ENCODE assay signal across 17 cellular contexts in genomic region chr12:131279281-131279921, GRCh38.
"Had no signal": no experiment of that assay in that cellular context is flagged by ENCODE, and none has a peak within 500 bp of the region (broad histone marks: within the 10 kb centered on the region; RNA-seq: fewer than 3 reads in every experiment).

No MANE protein-coding gene starts in this region.

- DNase-seq: activated CD4-positive, alpha-beta T cell treated with anti-CD3 and anti-CD28 coated beads, Interleukin-2, amount 50 U/mL, for 48 hours; activated gamma-delta T cell; activated naive CD8-positive, alpha-beta T cell treated with anti-CD3 and anti-CD28 coated beads for 36 hours; activated T-cell treated with anti-CD3 and anti-CD28 coated beads, Interleukin-2, amount 50 U/mL, for 24 hours; amygdala; brain microvascular endothelial cell; cerebellar nuclear complex; dermis blood vessel endothelial cell; foreskin melanocyte; natural killer cell; occipital lobe; SK-N-SH; T1000; transverse colon had no signal

- H3K9ac ChIP-seq: SK-N-SH had no signal

- H3K4me2 ChIP-seq: SK-N-SH had no signal

- H3K36me3 Mint-ChIP-seq: activated naive CD8-positive, alpha-beta T cell treated with anti-CD3 and anti-CD28 coated beads for 36 hours; natural killer cell; stimulated activated effector memory CD8-positive, alpha-beta T cell treated with anti-CD3 and anti-CD28 coated beads, Interleukin-12 subunit alpha, Interleukin-12 subunit beta, amount 100 ng/mL, for 72 hours had no signal

- H3K4me3 Mint-ChIP-seq: activated naive CD8-positive, alpha-beta T cell treated with anti-CD3 and anti-CD28 coated beads for 36 hours; activated T-cell treated with anti-CD3 and anti-CD28 coated beads, Interleukin-2, amount 50 U/mL, for 24 hours; natural killer cell; stimulated activated effector memory CD8-positive, alpha-beta T cell treated with anti-CD3 and anti-CD28 coated beads, Interleukin-12 subunit alpha, Interleukin-12 subunit beta, amount 100 ng/mL, for 72 hours had no signal

- H3K9me3 Mint-ChIP-seq: activated naive CD8-positive, alpha-beta T cell treated with anti-CD3 and anti-CD28 coated beads for 36 hours; activated T-cell treated with anti-CD3 and anti-CD28 coated beads, Interleukin-2, amount 50 U/mL, for 24 hours; natural killer cell; stimulated activated effector memory CD8-positive, alpha-beta T cell treated with anti-CD3 and anti-CD28 coated beads, Interleukin-12 subunit alpha, Interleukin-12 subunit beta, amount 100 ng/mL, for 72 hours had no signal

- H3K36me3 ChIP-seq: brain microvascular endothelial cell, transverse colon had no signal

- H3K27ac Mint-ChIP-seq: activated naive CD8-positive, alpha-beta T cell treated with anti-CD3 and anti-CD28 coated beads for 36 hours; activated T-cell treated with anti-CD3 and anti-CD28 coated beads, Interleukin-2, amount 50 U/mL, for 24 hours; natural killer cell; stimulated activated effector memory CD8-positive, alpha-beta T cell treated with anti-CD3 and anti-CD28 coated beads, Interleukin-12 subunit alpha, Interleukin-12 subunit beta, amount 100 ng/mL, for 72 hours had no signal

- H3K4me3 ChIP-seq: psoas muscle, transverse colon had no signal

- H3K27me3 Mint-ChIP-seq: activated naive CD8-positive, alpha-beta T cell treated with anti-CD3 and anti-CD28 coated beads for 36 hours; activated T-cell treated with anti-CD3 and anti-CD28 coated beads, Interleukin-2, amount 50 U/mL, for 24 hours had no signal

- H3K4me1 Mint-ChIP-seq: activated naive CD8-positive, alpha-beta T cell treated with anti-CD3 and anti-CD28 coated beads for 36 hours; natural killer cell; stimulated activated effector memory CD8-positive, alpha-beta T cell treated with anti-CD3 and anti-CD28 coated beads, Interleukin-12 subunit alpha, Interleukin-12 subunit beta, amount 100 ng/mL, for 72 hours had no signal

- H3K9me3 ChIP-seq: psoas muscle, SK-N-SH, transverse colon had no signal

- H3K27ac ChIP-seq: brain microvascular endothelial cell, epithelial cell of prostate, psoas muscle, transverse colon had no signal

- ATAC-seq: natural killer cell; psoas muscle; stimulated activated effector memory CD8-positive, alpha-beta T cell treated with anti-CD3 and anti-CD28 coated beads, Interleukin-12 subunit alpha, Interleukin-12 subunit beta, amount 100 ng/mL, for 72 hours had no signal

- H3K4me1 ChIP-seq: psoas muscle, transverse colon had no signal

- H3K27me3 ChIP-seq: brain microvascular endothelial cell, transverse colon had no signal
